ENCODE assay signal across 21 cellular contexts in the genomic region with DNA sequence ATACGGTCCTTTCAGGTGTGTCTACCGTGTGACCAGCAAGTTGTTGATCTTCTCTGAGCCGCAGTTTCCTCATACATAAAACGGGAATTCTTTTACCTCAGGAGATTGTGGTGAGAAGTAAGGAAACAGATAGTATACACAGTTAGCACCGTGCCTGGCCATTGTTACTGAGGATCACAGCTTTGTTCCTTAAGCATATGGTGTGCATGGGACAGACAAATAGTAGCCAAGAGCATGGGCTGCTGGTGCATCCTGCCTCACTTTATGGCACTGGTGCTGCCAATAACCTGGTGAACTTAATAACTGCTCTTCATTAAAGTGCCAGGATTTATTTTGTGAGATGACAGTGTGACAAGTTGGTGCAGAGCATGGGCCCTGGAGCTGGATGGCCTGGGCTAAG.
"Had no signal": no experiment of that assay in that cellular context is flagged by ENCODE, and none has a peak within 500 bp of the region (broad histone marks: within the 10 kb centered on the region; RNA-seq: fewer than 3 reads in every experiment).

No MANE protein-coding gene starts in this region.

- H3K27me3 ChIP-seq: breast epithelium, colonic mucosa, gastroesophageal sphincter, neutrophil, sigmoid colon, thyroid gland, upper lobe of left lung, vagina had no signal

- H3K9me3 ChIP-seq: breast epithelium, colonic mucosa, gastroesophageal sphincter, neutrophil, sigmoid colon, thyroid gland, upper lobe of left lung, vagina had no signal

- H3K4me1 ChIP-seq: breast epithelium, colonic mucosa had no signal

- H3K4me3 ChIP-seq: breast epithelium, colonic mucosa, gastroesophageal sphincter, sigmoid colon, thyroid gland, upper lobe of left lung, vagina had no signal

- ATAC-seq: activated CD8-positive, alpha-beta T cell treated with anti-CD3 and anti-CD28 coated beads, Interleukin-2, amount 10 ng/mL, durations not matched to agents 7 days and 5 days; activated naive CD8-positive, alpha-beta T cell treated with anti-CD3 and anti-CD28 coated beads, Interleukin-2, amount 50 U/mL, for 24 hours; gastroesophageal sphincter had no signal

- H3K27ac ChIP-seq: breast epithelium, colonic mucosa, gastroesophageal sphincter, neutrophil, sigmoid colon, thyroid gland, upper lobe of left lung, vagina had no signal

- H3K36me3 ChIP-seq: breast epithelium, colonic mucosa, gastroesophageal sphincter, neutrophil, sigmoid colon, thyroid gland, upper lobe of left lung, vagina had no signal

- DNase-seq: activated CD4-positive, alpha-beta T cell treated with anti-CD3 and anti-CD28 coated beads, Interleukin-2, amount 10 ng/mL, durations not matched to agents 7 days and 5 days; activated CD4-positive, CD25-positive, alpha-beta regulatory T cell treated with anti-CD3 and anti-CD28 coated beads, Interleukin-2, amount 50 U/mL, for 72 hours; activated CD8-positive, alpha-beta memory T cell treated with anti-CD3 and anti-CD28 coated beads, Interleukin-2, amount 10 ng/mL, durations not matched to agents 7 days and 5 days; activated CD8-positive, alpha-beta T cell treated with anti-CD3 and anti-CD28 coated beads, Interleukin-2, amount 10 ng/mL, durations not matched to agents 7 days and 5 days; activated naive CD8-positive, alpha-beta T cell treated with anti-CD3 and anti-CD28 coated beads, Interleukin-2, amount 50 U/mL, for 24 hours; activated T-cell treated with anti-CD3 and anti-CD28 coated beads, Interleukin-2, amount 50 U/mL, for 48 hours; colonic mucosa; effector memory CD4-positive, alpha-beta T cell; hippocampal formation; sigmoid colon; small intestine; stimulated activated CD4-positive, alpha-beta T cell treated with anti-CD3 and anti-CD28 coated beads, Interleukin-1b, Interleukin-23, amount 100 ng/mL, for 48 hours; stimulated activated CD4-positive, alpha-beta T cell treated with anti-CD3 and anti-CD28 coated beads, Interleukin-4, amount 100 ng/mL, for 4 hours; stimulated activated CD8-positive, alpha-beta memory T cell treated with anti-CD3 and anti-CD28 coated beads, Interleukin-4, amount 100 ng/mL, for 48 hours; stimulated activated naive CD8-positive, alpha-beta T cell treated with anti-CD3 and anti-CD28 coated beads, Interleukin-15, amount 100 ng/mL, for 72 hours; thyroid gland had no signal
